11 cellular contexts compared by ENCODE assay signal in the genomic region with DNA sequence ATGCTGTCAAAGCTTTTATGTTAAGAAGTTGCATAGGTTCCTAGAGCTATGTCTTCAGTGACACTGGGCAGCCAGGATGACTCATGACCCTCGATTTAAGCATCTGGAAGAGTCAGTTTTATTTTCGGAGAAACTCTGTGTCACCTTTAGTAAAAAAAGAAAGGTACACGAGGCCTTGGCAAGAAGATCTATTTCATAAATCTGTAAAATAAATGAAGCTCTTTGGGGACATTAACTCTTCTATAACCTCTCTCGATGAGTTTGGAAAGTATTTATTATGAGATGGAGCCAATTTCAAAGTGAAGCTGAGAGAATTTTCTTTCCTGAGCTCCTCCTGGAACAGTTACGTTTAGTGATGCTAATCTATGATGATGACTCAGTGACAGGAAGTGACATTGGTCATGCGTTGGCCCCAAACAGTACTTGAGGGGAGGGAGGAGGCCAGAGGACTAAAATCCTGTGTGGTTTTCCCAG.
DNase-seq lines count a peak whose midpoint lies in the region; ATAC-seq lines count a peak whose summit lies in the region.
"Had no signal": no experiment of that assay in that cellular context is flagged by ENCODE, and none has a peak within 500 bp of the region (broad histone marks: within the 10 kb centered on the region; RNA-seq: fewer than 3 reads in every experiment).

No MANE protein-coding gene starts in this region.

- intact Hi-C loops in activated T-helper 1 cell treated with anti-CD3 and anti-CD28 coated beads, Interleukin-12 subunit alpha, Interleukin-12 subunit beta, Interleukin-2, Interleukin-4 antibody, amounts not matched to agents 30 ng/mL and 10 ng/mL and 1 ng/mL, durations not matched to agents 14 hours and 24 hours and 36 hours (cut with micrococcal nuclease) = no loop called here

- ATAC-seq in activated CD8-positive, alpha-beta T cell treated with anti-CD3 and anti-CD28 coated beads, Interleukin-2, amount 10 ng/mL, durations not matched to agents 7 days and 5 days = no peak
- ATAC-seq in GM21381 (IDR thresholded peaks at IDR 0.05; ENCODE audit: unreplicated experiment) = no peak
- no peak for ATAC-seq in HG03460 (IDR thresholded peaks at IDR 0.05; ENCODE audit: unreplicated experiment)

- H3K4ac ChIP-seq in mesendoderm (ENCODE audit: low read depth, low read length) = no peak overlapping the region

- H2AK5ac ChIP-seq in mesendoderm (ENCODE audit: low read length) = no peak overlapping the region

- peaks cover 9% of the 10 kb centered on the region for H3K4me1 Mint-ChIP-seq in activated T-helper 1 cell treated with anti-CD3 and anti-CD28 coated beads, Interleukin-12 subunit alpha, Interleukin-12 subunit beta, Interleukin-2, Interleukin-4 antibody, amounts not matched to agents 30 ng/mL and 10 ng/mL and 1 ng/mL, durations not matched to agents 14 hours and 24 hours and 36 hours (ENCODE audit: low read depth)
- H3K4me1 Mint-ChIP-seq in activated CD8-positive, alpha-beta T cell treated with anti-CD3 and anti-CD28 coated beads, Interleukin-2, amount 10 ng/mL, durations not matched to agents 7 days and 5 days (ENCODE audit: low read depth) = no peaks in the 10 kb centered on the region
- H3K4me1 Mint-ChIP-seq: central memory CD8-positive, alpha-beta T cell had no signal

- H3K79me2 ChIP-seq in mesendoderm (ENCODE audit: control insufficient read depth, insufficient read depth, low read length) = no peaks in the 10 kb centered on the region

- no peak overlapping the region for H4K8ac ChIP-seq in mesendoderm (ENCODE audit: low read depth, low read length)

- no peak overlapping the region for H3K23ac ChIP-seq in mesendoderm (ENCODE audit: low read length)

- H3K36me3 ChIP-seq in MG63 (no peaks in the 10 kb centered on the region), adipocyte (ENCODE audit: control insufficient read depth, insufficient read depth, low read length, severe bottlenecking) (no peaks in the 10 kb centered on the region), mesendoderm (ENCODE audit: control insufficient read depth, insufficient read depth, low read length) (no peaks in the 10 kb centered on the region)

- H3K27ac ChIP-seq in mesendoderm (ENCODE audit: low read depth, low read length) = no peak overlapping the region

- no peak overlapping the region for H2BK5ac ChIP-seq in mesendoderm (ENCODE audit: low read length)

- H3K4me1 ChIP-seq in adipocyte (ENCODE audit: control insufficient read depth, insufficient read depth, low read length) (peaks cover 18% of the 10 kb centered on the region), mesendoderm (ENCODE audit: control insufficient read depth, low read depth, low read length) (no peaks in the 10 kb centered on the region)

- no peaks in the 10 kb centered on the region for H3K27me3 Mint-ChIP-seq in activated T-helper 1 cell treated with anti-CD3 and anti-CD28 coated beads, Interleukin-12 subunit alpha, Interleukin-12 subunit beta, Interleukin-2, Interleukin-4 antibody, amounts not matched to agents 30 ng/mL and 10 ng/mL and 1 ng/mL, durations not matched to agents 14 hours and 24 hours and 36 hours (ENCODE audit: insufficient read depth)
- H3K27me3 Mint-ChIP-seq in activated CD8-positive, alpha-beta T cell treated with anti-CD3 and anti-CD28 coated beads, Interleukin-2, amount 10 ng/mL, durations not matched to agents 7 days and 5 days (ENCODE audit: low read depth) = peaks cover 2% of the 10 kb centered on the region
- H3K27me3 Mint-ChIP-seq: central memory CD8-positive, alpha-beta T cell had no signal

- H3K9ac ChIP-seq in adipocyte (ENCODE audit: low read length) = no peak overlapping the region
- no peak overlapping the region for H3K9ac ChIP-seq in mesendoderm (ENCODE audit: low read length)

- no peak overlapping the region for H2BK120ac ChIP-seq in mesendoderm (ENCODE audit: low read depth, low read length)

- H3K4me3 ChIP-seq in MG63 = no peak overlapping the region
- H3K4me3 ChIP-seq in adipocyte (ENCODE audit: low read length) = no peak overlapping the region
- H3K4me3 ChIP-seq in mesendoderm (ENCODE audit: low read length) = no peak overlapping the region

- H3K56ac ChIP-seq in mesendoderm (ENCODE audit: low read length) = no peak overlapping the region

- CTCF ChIA-PET in activated CD8-positive, alpha-beta T cell treated with anti-CD3 and anti-CD28 coated beads, Interleukin-2, amount 10 ng/mL, durations not matched to agents 7 days and 5 days (lab: Charles Lee) = no interaction called here

- DNase-seq in EH (ENCODE audit: low read depth) (peak; percentile 83), MG63 (peak; percentile 60), adipocyte (ENCODE audit: low read depth) (peak; percentile 42), mesendoderm (peak; percentile 75)
- DNase-seq in activated T-helper 1 cell treated with anti-CD3 and anti-CD28 coated beads, Interleukin-12 subunit alpha, Interleukin-12 subunit beta, Interleukin-2, Interleukin-4 antibody, amounts not matched to agents 30 ng/mL and 10 ng/mL and 1 ng/mL, durations not matched to agents 14 hours and 24 hours and 36 hours (ENCODE audit: low spot score) = no peak
- DNase-seq in activated CD8-positive, alpha-beta T cell treated with anti-CD3 and anti-CD28 coated beads, Interleukin-2, amount 10 ng/mL, durations not matched to agents 7 days and 5 days = no peak
- DNase-seq: NCI-H1105, Right ventricle myocardium superior had no signal

- H3K18ac ChIP-seq in mesendoderm (ENCODE audit: low read length) = no peak overlapping the region

- no peaks in the 10 kb centered on the region for H3K79me1 ChIP-seq in mesendoderm (ENCODE audit: low read length)

- H3K9me3 Mint-ChIP-seq in activated T-helper 1 cell treated with anti-CD3 and anti-CD28 coated beads, Interleukin-12 subunit alpha, Interleukin-12 subunit beta, Interleukin-2, Interleukin-4 antibody, amounts not matched to agents 30 ng/mL and 10 ng/mL and 1 ng/mL, durations not matched to agents 14 hours and 24 hours and 36 hours = peaks cover 4% of the 10 kb centered on the region
- no peaks in the 10 kb centered on the region for H3K9me3 Mint-ChIP-seq in activated CD8-positive, alpha-beta T cell treated with anti-CD3 and anti-CD28 coated beads, Interleukin-2, amount 10 ng/mL, durations not matched to agents 7 days and 5 days (ENCODE audit: insufficient read depth)
- H3K9me3 Mint-ChIP-seq: central memory CD8-positive, alpha-beta T cell had no signal

- no peak overlapping the region for H3K4me3 Mint-ChIP-seq in activated T-helper 1 cell treated with anti-CD3 and anti-CD28 coated beads, Interleukin-12 subunit alpha, Interleukin-12 subunit beta, Interleukin-2, Interleukin-4 antibody, amounts not matched to agents 30 ng/mL and 10 ng/mL and 1 ng/mL, durations not matched to agents 14 hours and 24 hours and 36 hours
- H3K4me3 Mint-ChIP-seq in activated CD8-positive, alpha-beta T cell treated with anti-CD3 and anti-CD28 coated beads, Interleukin-2, amount 10 ng/mL, durations not matched to agents 7 days and 5 days = no peak overlapping the region
- H3K4me3 Mint-ChIP-seq: central memory CD8-positive, alpha-beta T cell had no signal

- H2BK15ac ChIP-seq in mesendoderm (replicated peaks; ENCODE audit: low read depth) = no peak overlapping the region

- H4K5ac ChIP-seq in mesendoderm (ENCODE audit: low read length) = no peak overlapping the region

- H3K9me3 ChIP-seq in MG63 (no peaks in the 10 kb centered on the region), adipocyte (ENCODE audit: control insufficient read depth, low read length) (no peaks in the 10 kb centered on the region)

- H3K27me3 ChIP-seq in MG63 = no peaks in the 10 kb centered on the region
- H3K27me3 ChIP-seq in adipocyte (replicated peaks; ENCODE audit: control insufficient read depth, insufficient read depth, low read length) = no peaks in the 10 kb centered on the region
- no peaks in the 10 kb centered on the region for H3K27me3 ChIP-seq in mesendoderm (ENCODE audit: insufficient read depth, low read length, poor library complexity)

- H3K4me2 ChIP-seq in mesendoderm (ENCODE audit: low read length) = no peak overlapping the region

- no peaks in the 10 kb centered on the region for H3K36me3 Mint-ChIP-seq in activated T-helper 1 cell treated with anti-CD3 and anti-CD28 coated beads, Interleukin-12 subunit alpha, Interleukin-12 subunit beta, Interleukin-2, Interleukin-4 antibody, amounts not matched to agents 30 ng/mL and 10 ng/mL and 1 ng/mL, durations not matched to agents 14 hours and 24 hours and 36 hours (ENCODE audit: low read depth)
- no peaks in the 10 kb centered on the region for H3K36me3 Mint-ChIP-seq in activated CD8-positive, alpha-beta T cell treated with anti-CD3 and anti-CD28 coated beads, Interleukin-2, amount 10 ng/mL, durations not matched to agents 7 days and 5 days (ENCODE audit: low read depth)

- no peak overlapping the region for H3K27ac Mint-ChIP-seq in activated T-helper 1 cell treated with anti-CD3 and anti-CD28 coated beads, Interleukin-12 subunit alpha, Interleukin-12 subunit beta, Interleukin-2, Interleukin-4 antibody, amounts not matched to agents 30 ng/mL and 10 ng/mL and 1 ng/mL, durations not matched to agents 14 hours and 24 hours and 36 hours
- no peak overlapping the region for H3K27ac Mint-ChIP-seq in activated CD8-positive, alpha-beta T cell treated with anti-CD3 and anti-CD28 coated beads, Interleukin-2, amount 10 ng/mL, durations not matched to agents 7 days and 5 days

- no CpG with 5 or more reads among the region's 6 CpGs for WGBS in mesendoderm (ENCODE audit: extremely low coverage, insufficient coverage, low lambda C conversion rate)

- POLR2A ChIA-PET in activated CD8-positive, alpha-beta T cell treated with anti-CD3 and anti-CD28 coated beads, Interleukin-2, amount 10 ng/mL, durations not matched to agents 7 days and 5 days (lab: Charles Lee) = no interaction called here

Comparison
In these comparisons a context has a peak if more than half of its experiments do, and no peak if none do; other contexts are left out.
1. DNase-seq: peak in EH (single experiment), MG63 (single experiment), adipocyte (single experiment) and mesendoderm (single experiment); none in activated T-helper 1 cell treated with anti-CD3 and anti-CD28 coated beads, Interleukin-12 subunit alpha, Interleukin-12 subunit beta, Interleukin-2, Interleukin-4 antibody, amounts not matched to agents 30 ng/mL and 10 ng/mL and 1 ng/mL, durations not matched to agents 14 hours and 24 hours and 36 hours (single experiment) and activated CD8-positive, alpha-beta T cell treated with anti-CD3 and anti-CD28 coated beads, Interleukin-2, amount 10 ng/mL, durations not matched to agents 7 days and 5 days (single experiment).